ENCODE assay signal across 18 cellular contexts in the genomic region with DNA sequence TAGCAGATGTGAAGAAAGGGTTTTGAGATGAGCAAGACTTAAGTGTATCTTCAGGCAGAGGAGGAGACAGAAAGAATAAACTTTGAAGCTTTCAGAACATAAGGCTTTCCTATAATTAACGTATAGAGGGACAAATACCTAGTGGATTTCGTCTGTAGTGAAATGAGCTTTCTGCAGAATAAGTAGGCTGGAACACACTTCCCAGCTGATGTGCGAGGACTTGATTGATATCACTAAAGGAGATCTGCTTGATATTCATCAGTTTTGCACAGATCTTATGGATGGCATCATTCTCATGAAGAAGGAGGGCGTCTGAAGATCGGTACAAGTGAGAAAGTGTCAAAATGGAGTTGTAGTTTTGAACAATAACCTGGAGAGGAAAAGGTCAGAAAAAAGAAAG. TPM values are rescaled to one million over a fixed set of nuclear protein-coding genes. Genes with fewer than 3 reads are reported as not detected.
DNase-seq lines count a peak whose midpoint lies in the region; ATAC-seq and TF ChIP-seq lines count a peak whose summit lies in the region.
"Had no signal": no experiment of that assay in that cellular context is flagged by ENCODE, and none has a peak within 500 bp of the region (broad histone marks: within the 10 kb centered on the region; RNA-seq: fewer than 3 reads in every experiment).

No MANE protein-coding gene starts in this region.

- POLR2A ChIA-PET in activated CD8-positive, alpha-beta T cell treated with anti-CD3 and anti-CD28 coated beads for 36 hours (lab: Charles Lee) = no interaction called here
- POLR2A ChIA-PET in activated CD8-positive, alpha-beta T cell treated with anti-CD3 and anti-CD28 coated beads, Interleukin-2, amount 10 ng/mL, durations not matched to agents 7 days and 5 days (lab: Charles Lee) = no interaction called here
- POLR2A ChIA-PET in CD8-positive, alpha-beta T cell (lab: Charles Lee) = no interaction called here

- no peak for DNase-seq in activated CD8-positive, alpha-beta T cell treated with anti-CD3 and anti-CD28 coated beads for 36 hours
- DNase-seq in activated CD8-positive, alpha-beta T cell treated with anti-CD3 and anti-CD28 coated beads, Interleukin-2, amount 10 ng/mL, durations not matched to agents 7 days and 5 days = no peak
- no peak for DNase-seq in CD8-positive, alpha-beta T cell
- no peak for DNase-seq in stimulated activated naive B cell treated with anti-CD40 and anti-IgM and Interleukin-4, amounts not matched to agents 10 μg/mL and 1 μg/mL and 100 μg/mL, for 72 hours
- DNase-seq in RPMI8226 = no peak
- DNase-seq: DMS53, GDM1, Karpas-422, NCI-H1417, NCI-H1694 treated with DMSO at 0.1 percent for 48 hours, NCI-H2081 treated with DMSO at 0.1 percent for 48 hours, NCI-H446, NCI-H526, OCI-M1, Right ventricle myocardium superior had no signal

- CTCF ChIA-PET in activated CD8-positive, alpha-beta T cell treated with anti-CD3 and anti-CD28 coated beads for 36 hours (lab: Charles Lee) = interaction anchor here (0.8 to 1.0 kb wide), 2 partner anchors 13 to 36 kb away, joined by 3 to 4 read pairs; no protein-coding TSS in a partner anchor
- CTCF ChIA-PET in activated CD8-positive, alpha-beta T cell treated with anti-CD3 and anti-CD28 coated beads, Interleukin-2, amount 10 ng/mL, durations not matched to agents 7 days and 5 days (lab: Charles Lee) = interaction anchor here (1.0 kb wide), 1 partner anchor 25 kb away, joined by 3 read pairs; no protein-coding TSS in a partner anchor
- CTCF ChIA-PET in CD8-positive, alpha-beta T cell (lab: Charles Lee) = interaction anchor here (1.2 kb wide), 1 partner anchor 125 kb away, joined by 3 read pairs; no protein-coding TSS in a partner anchor

- ATAC-seq in activated CD8-positive, alpha-beta T cell treated with anti-CD3 and anti-CD28 coated beads for 36 hours = no peak
- ATAC-seq in activated CD8-positive, alpha-beta T cell treated with anti-CD3 and anti-CD28 coated beads, Interleukin-2, amount 10 ng/mL, durations not matched to agents 7 days and 5 days = no peak
- no peak for ATAC-seq in CD8-positive, alpha-beta T cell
- no peak for ATAC-seq in stimulated activated naive B cell treated with anti-CD40 and anti-IgM and Interleukin-4, amounts not matched to agents 10 μg/mL and 1 μg/mL and 100 μg/mL, for 72 hours (replicated peaks)
- no peak for ATAC-seq in HG03378 (IDR thresholded peaks at IDR 0.05; ENCODE audit: unreplicated experiment)

- intact Hi-C loops in activated CD8-positive, alpha-beta T cell treated with anti-CD3 and anti-CD28 coated beads for 36 hours (cut with micrococcal nuclease) = no loop called here
- intact Hi-C loops in CD8-positive, alpha-beta T cell (cut with DNase I, micrococcal nuclease) = no loop called here

- H3K4me1 ChIP-seq in CD8-positive, alpha-beta T cell (ENCODE audit: insufficient read depth, low read length) = no peaks in the 10 kb centered on the region

- H3K36me3 Mint-ChIP-seq in activated CD8-positive, alpha-beta T cell treated with anti-CD3 and anti-CD28 coated beads for 36 hours (ENCODE audit: low read depth) = peaks cover 15% of the 10 kb centered on the region
- H3K36me3 Mint-ChIP-seq in activated CD8-positive, alpha-beta T cell treated with anti-CD3 and anti-CD28 coated beads, Interleukin-2, amount 10 ng/mL, durations not matched to agents 7 days and 5 days (ENCODE audit: low read depth) = peaks cover 26% of the 10 kb centered on the region
- peaks cover 70% of the 10 kb centered on the region for H3K36me3 Mint-ChIP-seq in CD8-positive, alpha-beta T cell
- peaks cover 9% of the 10 kb centered on the region for H3K36me3 Mint-ChIP-seq in activated naive CD8-positive, alpha-beta T cell
- H3K36me3 Mint-ChIP-seq in stimulated activated naive B cell treated with anti-CD40 and anti-IgM and Interleukin-4, amounts not matched to agents 10 μg/mL and 1 μg/mL and 100 μg/mL, for 72 hours = peaks cover 12 to 26% of the 10 kb centered on the region in 2 donors

- peaks cover 32% of the 10 kb centered on the region for H3K36me3 ChIP-seq in CD8-positive, alpha-beta T cell (ENCODE audit: insufficient read depth, low read length)

- no peak overlapping the region for H3K27ac ChIP-seq in CD8-positive, alpha-beta T cell (ENCODE audit: low read depth, low read length)
- H3K27ac ChIP-seq: C4-2B had no signal

- H3K4me3 ChIP-seq in CD8-positive, alpha-beta T cell (ENCODE audit: low read depth, low read length) = no peak overlapping the region

- H3K4me1 Mint-ChIP-seq in activated CD8-positive, alpha-beta T cell treated with anti-CD3 and anti-CD28 coated beads for 36 hours (ENCODE audit: low read depth) = no peaks in the 10 kb centered on the region
- no peaks in the 10 kb centered on the region for H3K4me1 Mint-ChIP-seq in activated CD8-positive, alpha-beta T cell treated with anti-CD3 and anti-CD28 coated beads, Interleukin-2, amount 10 ng/mL, durations not matched to agents 7 days and 5 days (ENCODE audit: low read depth)
- no peaks in the 10 kb centered on the region for H3K4me1 Mint-ChIP-seq in CD8-positive, alpha-beta T cell (ENCODE audit: low read depth)
- H3K4me1 Mint-ChIP-seq in activated naive CD8-positive, alpha-beta T cell (ENCODE audit: low read depth) = no peaks in the 10 kb centered on the region
- no peaks in the 10 kb centered on the region for H3K4me1 Mint-ChIP-seq in stimulated activated naive B cell treated with anti-CD40 and anti-IgM and Interleukin-4, amounts not matched to agents 10 μg/mL and 1 μg/mL and 100 μg/mL, for 72 hours

- H3K9me3 Mint-ChIP-seq in activated CD8-positive, alpha-beta T cell treated with anti-CD3 and anti-CD28 coated beads for 36 hours = no peaks in the 10 kb centered on the region
- H3K9me3 Mint-ChIP-seq in activated CD8-positive, alpha-beta T cell treated with anti-CD3 and anti-CD28 coated beads, Interleukin-2, amount 10 ng/mL, durations not matched to agents 7 days and 5 days (ENCODE audit: insufficient read depth) = no peaks in the 10 kb centered on the region
- no peaks in the 10 kb centered on the region for H3K9me3 Mint-ChIP-seq in CD8-positive, alpha-beta T cell
- H3K9me3 Mint-ChIP-seq in activated naive CD8-positive, alpha-beta T cell (ENCODE audit: low read depth) = no peaks in the 10 kb centered on the region
- no peaks in the 10 kb centered on the region for H3K9me3 Mint-ChIP-seq in stimulated activated naive B cell treated with anti-CD40 and anti-IgM and Interleukin-4, amounts not matched to agents 10 μg/mL and 1 μg/mL and 100 μg/mL, for 72 hours

- TF ChIP-seq CTCF in activated CD8-positive, alpha-beta T cell treated with anti-CD3 and anti-CD28 coated beads for 36 hours (IDR thresholded peaks at IDR 0.05) = no peak
- TF ChIP-seq CTCF in CD8-positive, alpha-beta T cell (IDR thresholded peaks at IDR 0.05) = no peak

- H3K27me3 ChIP-seq in CD8-positive, alpha-beta T cell (ENCODE audit: insufficient read depth, low read length) = no peaks in the 10 kb centered on the region

- H3K9me3 ChIP-seq in CD8-positive, alpha-beta T cell (ENCODE audit: low read length) = no peaks in the 10 kb centered on the region

- H3K27ac Mint-ChIP-seq in activated CD8-positive, alpha-beta T cell treated with anti-CD3 and anti-CD28 coated beads for 36 hours = peak overlapping the region; percentile 46
- no peak overlapping the region for H3K27ac Mint-ChIP-seq in activated CD8-positive, alpha-beta T cell treated with anti-CD3 and anti-CD28 coated beads, Interleukin-2, amount 10 ng/mL, durations not matched to agents 7 days and 5 days
- H3K27ac Mint-ChIP-seq in CD8-positive, alpha-beta T cell = peak overlapping the region; percentile 20
- H3K27ac Mint-ChIP-seq in activated naive CD8-positive, alpha-beta T cell = peak overlapping the region; percentile 48
- peak overlapping the region; percentile 20 for H3K27ac Mint-ChIP-seq in stimulated activated naive B cell treated with anti-CD40 and anti-IgM and Interleukin-4, amounts not matched to agents 10 μg/mL and 1 μg/mL and 100 μg/mL, for 72 hours

- H3K27me3 Mint-ChIP-seq in activated CD8-positive, alpha-beta T cell treated with anti-CD3 and anti-CD28 coated beads for 36 hours = no peaks in the 10 kb centered on the region
- no peaks in the 10 kb centered on the region for H3K27me3 Mint-ChIP-seq in activated CD8-positive, alpha-beta T cell treated with anti-CD3 and anti-CD28 coated beads, Interleukin-2, amount 10 ng/mL, durations not matched to agents 7 days and 5 days (ENCODE audit: low read depth)
- H3K27me3 Mint-ChIP-seq in CD8-positive, alpha-beta T cell (ENCODE audit: low read depth) = no peaks in the 10 kb centered on the region
- no peaks in the 10 kb centered on the region for H3K27me3 Mint-ChIP-seq in activated naive CD8-positive, alpha-beta T cell
- no peaks in the 10 kb centered on the region for H3K27me3 Mint-ChIP-seq in stimulated activated naive B cell treated with anti-CD40 and anti-IgM and Interleukin-4, amounts not matched to agents 10 μg/mL and 1 μg/mL and 100 μg/mL, for 72 hours

- no peak overlapping the region for H3K4me3 Mint-ChIP-seq in activated CD8-positive, alpha-beta T cell treated with anti-CD3 and anti-CD28 coated beads for 36 hours
- no peak overlapping the region for H3K4me3 Mint-ChIP-seq in activated CD8-positive, alpha-beta T cell treated with anti-CD3 and anti-CD28 coated beads, Interleukin-2, amount 10 ng/mL, durations not matched to agents 7 days and 5 days
- H3K4me3 Mint-ChIP-seq in CD8-positive, alpha-beta T cell = no peak overlapping the region
- no peak overlapping the region for H3K4me3 Mint-ChIP-seq in activated naive CD8-positive, alpha-beta T cell
- no peak overlapping the region for H3K4me3 Mint-ChIP-seq in stimulated activated naive B cell treated with anti-CD40 and anti-IgM and Interleukin-4, amounts not matched to agents 10 μg/mL and 1 μg/mL and 100 μg/mL, for 72 hours

RNA-seq across cellular contexts. Expression of a gene that starts 14.8 kb away (rescaled TPM):
- total RNA-seq in activated CD8-positive, alpha-beta T cell treated with anti-CD3 and anti-CD28 coated beads for 36 hours = 10 to 100 TPM in 1 of 2 experiments, 1 to 10 TPM in 1; 7.9 to 11.1 TPM
- 10 to 100 TPM; 14.5 to 14.7 TPM for total RNA-seq in activated CD8-positive, alpha-beta T cell treated with anti-CD3 and anti-CD28 coated beads, Interleukin-2, amount 10 ng/mL, durations not matched to agents 7 days and 5 days
- 10 to 100 TPM in 1 of 2 experiments, 1 to 10 TPM in 1; 9.7 to 11.0 TPM for total RNA-seq in CD8-positive, alpha-beta T cell

RNA-seq across cellular contexts. Expression of a gene that starts 15.0 kb away (rescaled TPM):
- total RNA-seq in activated CD8-positive, alpha-beta T cell treated with anti-CD3 and anti-CD28 coated beads for 36 hours = 10 to 100 TPM; 39.9 to 44.2 TPM
- 10 to 100 TPM; 47.5 to 48.7 TPM for total RNA-seq in activated CD8-positive, alpha-beta T cell treated with anti-CD3 and anti-CD28 coated beads, Interleukin-2, amount 10 ng/mL, durations not matched to agents 7 days and 5 days
- total RNA-seq in CD8-positive, alpha-beta T cell = 100 to 1,000 TPM; 153 to 171 TPM
